Comparison of ENCODE assay signal across 1 cellular context in the genomic region with DNA sequence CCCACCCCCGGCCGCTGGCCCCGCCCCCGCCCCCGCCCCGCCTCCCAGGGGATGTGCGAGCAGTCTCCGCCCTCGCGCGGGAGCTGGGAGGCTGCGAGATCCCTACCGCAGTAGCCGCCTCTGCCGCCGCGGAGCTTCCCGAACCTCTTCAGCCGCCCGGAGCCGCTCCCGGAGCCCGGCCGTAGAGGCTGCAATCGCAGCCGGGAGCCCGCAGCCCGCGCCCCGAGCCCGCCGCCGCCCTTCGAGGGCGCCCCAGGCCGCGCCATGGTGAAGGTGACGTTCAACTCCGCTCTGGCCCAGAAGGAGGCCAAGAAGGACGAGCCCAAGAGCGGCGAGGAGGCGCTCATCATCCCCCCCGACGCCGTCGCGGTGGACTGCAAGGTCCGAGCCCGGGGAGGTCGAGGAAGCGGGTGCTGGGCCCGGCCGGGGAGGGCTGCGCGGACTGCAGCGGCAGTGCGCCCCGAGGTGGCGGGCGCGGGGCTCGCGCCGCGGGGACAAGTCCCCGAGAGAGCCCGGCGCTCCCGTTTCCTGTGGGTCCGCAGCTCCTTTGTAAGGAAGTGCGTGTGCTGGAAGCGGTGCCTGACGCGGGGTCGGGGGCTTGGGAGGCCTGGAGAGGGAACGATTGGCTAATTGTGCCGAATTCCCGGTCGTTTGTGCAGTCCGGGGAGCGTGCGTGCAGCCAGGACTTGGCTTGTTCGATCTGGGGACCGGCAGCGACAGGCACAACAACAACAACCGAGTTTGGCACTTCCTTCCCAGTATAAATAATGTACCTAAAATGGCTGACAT.
TF ChIP-seq lines count a peak whose summit lies in the region.

A gene (plus strand): TSS at position 110 of the 789 bp plus-strand sequence. CDS start 155 bp downstream, at position 265.

TF ChIP-seq in HepG2, 621 proteins besides CTCF, POLR2A, EP300 and RAD21 (continued from another document and continues in another):
- TF ChIP-seq ZNF577 (CRISPR knock-in tag; IDR thresholded peaks at IDR 0.05; ENCODE audit: borderline replicate concordance, low read depth) (no peak), ISX (CRISPR knock-in tag; conservative IDR thresholded peaks at IDR 0.05) (peak; percentile 8; the same call in 1 of the 2 replicates), NKX3-1 (CRISPR knock-in tag; IDR thresholded peaks at IDR 0.05) (no peak), HOXA7 (CRISPR knock-in tag; IDR thresholded peaks at IDR 0.05) (no peak), KLF13 (CRISPR knock-in tag; IDR thresholded peaks at IDR 0.05) (no peak), DR1 (CRISPR knock-in tag; IDR thresholded peaks at IDR 0.05) (no peak), ZNF234 (CRISPR knock-in tag; conservative IDR thresholded peaks at IDR 0.05) (no peak), YY1 (IDR thresholded peaks at IDR 0.05; ENCODE audit: insufficient read depth, insufficient replicate concordance, low read depth, low read length) (peak; percentile 44), MED1 (CRISPR knock-in tag; IDR thresholded peaks at IDR 0.05) (no peak; the same call in 1 of the 2 replicates), HMG20A (CRISPR knock-in tag; IDR thresholded peaks at IDR 0.05; ENCODE audit: borderline replicate concordance) (no peak), ZNF749 (CRISPR knock-in tag; IDR thresholded peaks at IDR 0.05; ENCODE audit: borderline replicate concordance) (peak; percentile 69; the same call in 1 of the 2 replicates), ZFX (CRISPR knock-in tag; IDR thresholded peaks at IDR 0.05; ENCODE audit: low read depth) (peak; percentile 51), ZNF652 (CRISPR knock-in tag; IDR thresholded peaks at IDR 0.05; ENCODE audit: borderline replicate concordance, low read depth) (no peak), NPAS2 (CRISPR knock-in tag; IDR thresholded peaks at IDR 0.05; ENCODE audit: borderline replicate concordance) (no peak), MAFG (CRISPR knock-in tag; IDR thresholded peaks at IDR 0.05) (no peak), ZNF7 (CRISPR knock-in tag; IDR thresholded peaks at IDR 0.05) (no peak), NONO (IDR thresholded peaks at IDR 0.05) (no peak), NONO (CRISPR knock-in tag; conservative IDR thresholded peaks at IDR 0.05) (no peak; the same call in none of the 2 replicates), PITX1 (CRISPR knock-in tag; IDR thresholded peaks at IDR 0.05) (0 out of 2 replicates have a peak, but pooled peaks have one; percentile 25), ZNF460 (CRISPR knock-in tag; IDR thresholded peaks at IDR 0.05; ENCODE audit: borderline replicate concordance) (no peak), SALL1 (CRISPR knock-in tag; IDR thresholded peaks at IDR 0.05) (peak; percentile 40; the same call in 1 of the 2 replicates), KDM2A (CRISPR knock-in tag; IDR thresholded peaks at IDR 0.05; ENCODE audit: borderline replicate concordance, low read depth) (peak; percentile 12; the same call in 1 of the 2 replicates), ZBTB8A (CRISPR knock-in tag; IDR thresholded peaks at IDR 0.05; ENCODE audit: borderline replicate concordance, low read depth) (no peak)
- TF ChIP-seq, protein P1, sequence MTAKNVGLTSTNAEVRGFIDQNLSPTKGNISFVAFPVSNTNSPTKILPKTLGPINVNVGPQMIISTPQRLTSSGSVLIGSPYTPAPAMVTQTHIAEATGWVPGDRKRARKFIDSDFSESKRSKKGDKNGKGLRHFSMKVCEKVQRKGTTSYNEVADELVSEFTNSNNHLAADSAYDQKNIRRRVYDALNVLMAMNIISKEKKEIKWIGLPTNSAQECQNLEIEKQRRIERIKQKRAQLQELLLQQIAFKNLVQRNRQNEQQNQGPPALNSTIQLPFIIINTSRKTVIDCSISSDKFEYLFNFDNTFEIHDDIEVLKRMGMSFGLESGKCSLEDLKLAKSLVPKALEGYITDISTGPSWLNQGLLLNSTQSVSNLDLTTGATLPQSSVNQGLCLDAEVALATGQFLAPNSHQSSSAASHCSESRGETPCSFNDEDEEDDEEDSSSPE (CRISPR knock-in tag; IDR thresholded peaks at IDR 0.05) = 0 out of 2 replicates have a peak, but pooled peaks have one; percentile 50
- TF ChIP-seq, protein P2, sequence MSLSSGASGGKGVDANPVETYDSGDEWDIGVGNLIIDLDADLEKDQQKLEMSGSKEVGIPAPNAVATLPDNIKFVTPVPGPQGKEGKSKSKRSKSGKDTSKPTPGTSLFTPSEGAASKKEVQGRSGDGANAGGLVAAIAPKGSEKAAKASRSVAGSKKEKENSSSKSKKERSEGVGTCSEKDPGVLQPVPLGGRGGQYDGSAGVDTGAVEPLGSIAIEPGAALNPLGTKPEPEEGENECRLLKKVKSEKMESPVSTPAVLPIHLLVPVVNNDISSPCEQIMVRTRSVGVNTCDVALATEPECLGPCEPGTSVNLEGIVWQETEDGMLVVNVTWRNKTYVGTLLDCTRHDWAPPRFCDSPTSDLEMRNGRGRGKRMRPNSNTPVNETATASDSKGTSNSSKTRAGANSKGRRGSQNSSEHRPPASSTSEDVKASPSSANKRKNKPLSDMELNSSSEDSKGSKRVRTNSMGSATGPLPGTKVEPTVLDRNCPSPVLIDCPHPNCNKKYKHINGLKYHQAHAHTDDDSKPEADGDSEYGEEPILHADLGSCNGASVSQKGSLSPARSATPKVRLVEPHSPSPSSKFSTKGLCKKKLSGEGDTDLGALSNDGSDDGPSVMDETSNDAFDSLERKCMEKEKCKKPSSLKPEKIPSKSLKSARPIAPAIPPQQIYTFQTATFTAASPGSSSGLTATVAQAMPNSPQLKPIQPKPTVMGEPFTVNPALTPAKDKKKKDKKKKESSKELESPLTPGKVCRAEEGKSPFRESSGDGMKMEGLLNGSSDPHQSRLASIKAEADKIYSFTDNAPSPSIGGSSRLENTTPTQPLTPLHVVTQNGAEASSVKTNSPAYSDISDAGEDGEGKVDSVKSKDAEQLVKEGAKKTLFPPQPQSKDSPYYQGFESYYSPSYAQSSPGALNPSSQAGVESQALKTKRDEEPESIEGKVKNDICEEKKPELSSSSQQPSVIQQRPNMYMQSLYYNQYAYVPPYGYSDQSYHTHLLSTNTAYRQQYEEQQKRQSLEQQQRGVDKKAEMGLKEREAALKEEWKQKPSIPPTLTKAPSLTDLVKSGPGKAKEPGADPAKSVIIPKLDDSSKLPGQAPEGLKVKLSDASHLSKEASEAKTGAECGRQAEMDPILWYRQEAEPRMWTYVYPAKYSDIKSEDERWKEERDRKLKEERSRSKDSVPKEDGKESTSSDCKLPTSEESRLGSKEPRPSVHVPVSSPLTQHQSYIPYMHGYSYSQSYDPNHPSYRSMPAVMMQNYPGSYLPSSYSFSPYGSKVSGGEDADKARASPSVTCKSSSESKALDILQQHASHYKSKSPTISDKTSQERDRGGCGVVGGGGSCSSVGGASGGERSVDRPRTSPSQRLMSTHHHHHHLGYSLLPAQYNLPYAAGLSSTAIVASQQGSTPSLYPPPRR (CRISPR knock-in tag; IDR thresholded peaks at IDR 0.05; ENCODE audit: borderline replicate concordance) = no peak
- TF ChIP-seq, protein P3, sequence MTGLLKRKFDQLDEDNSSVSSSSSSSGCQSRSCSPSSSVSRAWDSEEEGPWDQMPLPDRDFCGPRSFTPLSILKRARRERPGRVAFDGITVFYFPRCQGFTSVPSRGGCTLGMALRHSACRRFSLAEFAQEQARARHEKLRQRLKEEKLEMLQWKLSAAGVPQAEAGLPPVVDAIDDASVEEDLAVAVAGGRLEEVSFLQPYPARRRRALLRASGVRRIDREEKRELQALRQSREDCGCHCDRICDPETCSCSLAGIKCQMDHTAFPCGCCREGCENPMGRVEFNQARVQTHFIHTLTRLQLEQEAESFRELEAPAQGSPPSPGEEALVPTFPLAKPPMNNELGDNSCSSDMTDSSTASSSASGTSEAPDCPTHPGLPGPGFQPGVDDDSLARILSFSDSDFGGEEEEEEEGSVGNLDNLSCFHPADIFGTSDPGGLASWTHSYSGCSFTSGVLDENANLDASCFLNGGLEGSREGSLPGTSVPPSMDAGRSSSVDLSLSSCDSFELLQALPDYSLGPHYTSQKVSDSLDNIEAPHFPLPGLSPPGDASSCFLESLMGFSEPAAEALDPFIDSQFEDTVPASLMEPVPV (CRISPR knock-in tag; IDR thresholded peaks at IDR 0.05) = no peak
- TF ChIP-seq, protein P4, sequence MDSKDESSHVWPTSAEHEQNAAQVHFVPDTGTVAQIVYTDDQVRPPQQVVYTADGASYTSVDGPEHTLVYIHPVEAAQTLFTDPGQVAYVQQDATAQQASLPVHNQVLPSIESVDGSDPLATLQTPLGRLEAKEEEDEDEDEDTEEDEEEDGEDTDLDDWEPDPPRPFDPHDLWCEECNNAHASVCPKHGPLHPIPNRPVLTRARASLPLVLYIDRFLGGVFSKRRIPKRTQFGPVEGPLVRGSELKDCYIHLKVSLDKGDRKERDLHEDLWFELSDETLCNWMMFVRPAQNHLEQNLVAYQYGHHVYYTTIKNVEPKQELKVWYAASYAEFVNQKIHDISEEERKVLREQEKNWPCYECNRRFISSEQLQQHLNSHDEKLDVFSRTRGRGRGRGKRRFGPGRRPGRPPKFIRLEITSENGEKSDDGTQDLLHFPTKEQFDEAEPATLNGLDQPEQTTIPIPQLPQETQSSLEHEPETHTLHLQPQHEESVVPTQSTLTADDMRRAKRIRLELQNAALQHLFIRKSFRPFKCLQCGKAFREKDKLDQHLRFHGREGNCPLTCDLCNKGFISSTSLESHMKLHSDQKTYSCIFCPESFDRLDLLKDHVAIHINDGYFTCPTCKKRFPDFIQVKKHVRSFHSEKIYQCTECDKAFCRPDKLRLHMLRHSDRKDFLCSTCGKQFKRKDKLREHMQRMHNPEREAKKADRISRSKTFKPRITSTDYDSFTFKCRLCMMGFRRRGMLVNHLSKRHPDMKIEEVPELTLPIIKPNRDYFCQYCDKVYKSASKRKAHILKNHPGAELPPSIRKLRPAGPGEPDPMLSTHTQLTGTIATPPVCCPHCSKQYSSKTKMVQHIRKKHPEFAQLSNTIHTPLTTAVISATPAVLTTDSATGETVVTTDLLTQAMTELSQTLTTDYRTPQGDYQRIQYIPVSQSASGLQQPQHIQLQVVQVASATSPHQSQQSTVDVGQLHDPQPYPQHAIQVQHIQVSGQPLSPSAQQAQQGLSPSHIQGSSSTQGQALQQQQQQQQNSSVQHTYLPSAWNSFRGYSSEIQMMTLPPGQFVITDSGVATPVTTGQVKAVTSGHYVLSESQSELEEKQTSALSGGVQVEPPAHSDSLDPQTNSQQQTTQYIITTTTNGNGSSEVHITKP (CRISPR knock-in tag; IDR thresholded peaks at IDR 0.05; ENCODE audit: low read depth) = no peak
- TF ChIP-seq, protein P5, sequence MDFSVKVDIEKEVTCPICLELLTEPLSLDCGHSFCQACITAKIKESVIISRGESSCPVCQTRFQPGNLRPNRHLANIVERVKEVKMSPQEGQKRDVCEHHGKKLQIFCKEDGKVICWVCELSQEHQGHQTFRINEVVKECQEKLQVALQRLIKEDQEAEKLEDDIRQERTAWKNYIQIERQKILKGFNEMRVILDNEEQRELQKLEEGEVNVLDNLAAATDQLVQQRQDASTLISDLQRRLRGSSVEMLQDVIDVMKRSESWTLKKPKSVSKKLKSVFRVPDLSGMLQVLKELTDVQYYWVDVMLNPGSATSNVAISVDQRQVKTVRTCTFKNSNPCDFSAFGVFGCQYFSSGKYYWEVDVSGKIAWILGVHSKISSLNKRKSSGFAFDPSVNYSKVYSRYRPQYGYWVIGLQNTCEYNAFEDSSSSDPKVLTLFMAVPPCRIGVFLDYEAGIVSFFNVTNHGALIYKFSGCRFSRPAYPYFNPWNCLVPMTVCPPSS (IDR thresholded peaks at IDR 0.05) = no peak
- TF ChIP-seq, protein P6, sequence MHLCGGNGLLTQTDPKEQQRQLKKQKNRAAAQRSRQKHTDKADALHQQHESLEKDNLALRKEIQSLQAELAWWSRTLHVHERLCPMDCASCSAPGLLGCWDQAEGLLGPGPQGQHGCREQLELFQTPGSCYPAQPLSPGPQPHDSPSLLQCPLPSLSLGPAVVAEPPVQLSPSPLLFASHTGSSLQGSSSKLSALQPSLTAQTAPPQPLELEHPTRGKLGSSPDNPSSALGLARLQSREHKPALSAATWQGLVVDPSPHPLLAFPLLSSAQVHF (CRISPR knock-in tag; IDR thresholded peaks at IDR 0.05) = no peak
- TF ChIP-seq, protein P7, sequence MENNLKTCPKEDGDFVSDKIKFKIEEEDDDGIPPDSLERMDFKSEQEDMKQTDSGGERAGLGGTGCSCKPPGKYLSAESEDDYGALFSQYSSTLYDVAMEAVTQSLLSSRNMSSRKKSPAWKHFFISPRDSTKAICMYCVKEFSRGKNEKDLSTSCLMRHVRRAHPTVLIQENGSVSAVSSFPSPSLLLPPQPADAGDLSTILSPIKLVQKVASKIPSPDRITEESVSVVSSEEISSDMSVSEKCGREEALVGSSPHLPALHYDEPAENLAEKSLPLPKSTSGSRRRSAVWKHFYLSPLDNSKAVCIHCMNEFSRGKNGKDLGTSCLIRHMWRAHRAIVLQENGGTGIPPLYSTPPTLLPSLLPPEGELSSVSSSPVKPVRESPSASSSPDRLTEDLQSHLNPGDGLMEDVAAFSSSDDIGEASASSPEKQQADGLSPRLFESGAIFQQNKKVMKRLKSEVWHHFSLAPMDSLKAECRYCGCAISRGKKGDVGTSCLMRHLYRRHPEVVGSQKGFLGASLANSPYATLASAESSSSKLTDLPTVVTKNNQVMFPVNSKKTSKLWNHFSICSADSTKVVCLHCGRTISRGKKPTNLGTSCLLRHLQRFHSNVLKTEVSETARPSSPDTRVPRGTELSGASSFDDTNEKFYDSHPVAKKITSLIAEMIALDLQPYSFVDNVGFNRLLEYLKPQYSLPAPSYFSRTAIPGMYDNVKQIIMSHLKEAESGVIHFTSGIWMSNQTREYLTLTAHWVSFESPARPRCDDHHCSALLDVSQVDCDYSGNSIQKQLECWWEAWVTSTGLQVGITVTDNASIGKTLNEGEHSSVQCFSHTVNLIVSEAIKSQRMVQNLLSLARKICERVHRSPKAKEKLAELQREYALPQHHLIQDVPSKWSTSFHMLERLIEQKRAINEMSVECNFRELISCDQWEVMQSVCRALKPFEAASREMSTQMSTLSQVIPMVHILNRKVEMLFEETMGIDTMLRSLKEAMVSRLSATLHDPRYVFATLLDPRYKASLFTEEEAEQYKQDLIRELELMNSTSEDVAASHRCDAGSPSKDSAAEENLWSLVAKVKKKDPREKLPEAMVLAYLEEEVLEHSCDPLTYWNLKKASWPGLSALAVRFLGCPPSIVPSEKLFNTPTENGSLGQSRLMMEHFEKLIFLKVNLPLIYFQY (CRISPR knock-in tag; IDR thresholded peaks at IDR 0.05; ENCODE audit: borderline replicate concordance) = no peak
- TF ChIP-seq, protein P8, sequence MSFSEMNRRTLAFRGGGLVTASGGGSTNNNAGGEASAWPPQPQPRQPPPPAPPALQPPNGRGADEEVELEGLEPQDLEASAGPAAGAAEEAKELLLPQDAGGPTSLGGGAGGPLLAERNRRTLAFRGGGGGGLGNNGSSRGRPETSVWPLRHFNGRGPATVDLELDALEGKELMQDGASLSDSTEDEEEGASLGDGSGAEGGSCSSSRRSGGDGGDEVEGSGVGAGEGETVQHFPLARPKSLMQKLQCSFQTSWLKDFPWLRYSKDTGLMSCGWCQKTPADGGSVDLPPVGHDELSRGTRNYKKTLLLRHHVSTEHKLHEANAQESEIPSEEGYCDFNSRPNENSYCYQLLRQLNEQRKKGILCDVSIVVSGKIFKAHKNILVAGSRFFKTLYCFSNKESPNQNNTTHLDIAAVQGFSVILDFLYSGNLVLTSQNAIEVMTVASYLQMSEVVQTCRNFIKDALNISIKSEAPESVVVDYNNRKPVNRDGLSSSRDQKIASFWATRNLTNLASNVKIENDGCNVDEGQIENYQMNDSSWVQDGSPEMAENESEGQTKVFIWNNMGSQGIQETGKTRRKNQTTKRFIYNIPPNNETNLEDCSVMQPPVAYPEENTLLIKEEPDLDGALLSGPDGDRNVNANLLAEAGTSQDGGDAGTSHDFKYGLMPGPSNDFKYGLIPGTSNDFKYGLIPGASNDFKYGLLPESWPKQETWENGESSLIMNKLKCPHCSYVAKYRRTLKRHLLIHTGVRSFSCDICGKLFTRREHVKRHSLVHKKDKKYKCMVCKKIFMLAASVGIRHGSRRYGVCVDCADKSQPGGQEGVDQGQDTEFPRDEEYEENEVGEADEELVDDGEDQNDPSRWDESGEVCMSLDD (CRISPR knock-in tag; IDR thresholded peaks at IDR 0.05; ENCODE audit: borderline replicate concordance) = no peak
